Comparison of ENCODE assay signal across 22 cellular contexts in genomic region chrX:107445146-107445545, GRCh38. TPM values are rescaled to one million over a fixed set of nuclear protein-coding genes. Genes with fewer than 3 reads are reported as not detected.
"Had no signal": no experiment of that assay in that cellular context is flagged by ENCODE, and none has a peak within 500 bp of the region (broad histone marks: within the 10 kb centered on the region; RNA-seq: fewer than 3 reads in every experiment).

No MANE protein-coding gene starts in this region.

- H3K27ac ChIP-seq: dorsolateral prefrontal cortex, heart right ventricle, pancreas, stomach, thoracic aorta had no signal

- H3K27ac Mint-ChIP-seq: naive thymus-derived CD8-positive, alpha-beta T cell; progenitor cell of endocrine pancreas had no signal

- H3K4me1 ChIP-seq: heart right ventricle, pancreas had no signal

- H3K4me3 Mint-ChIP-seq: naive thymus-derived CD8-positive, alpha-beta T cell had no signal

- DNase-seq: cortex of kidney; dorsolateral prefrontal cortex; effector CD8-positive, alpha-beta T cell; heart right ventricle; hypothalamus; mammary epithelial cell; mucosa of descending colon; naive thymus-derived CD8-positive, alpha-beta T cell; nucleus accumbens; pancreas; right cardiac atrium; small intestine; stimulated activated CD4-positive, alpha-beta T cell treated with anti-CD3 and anti-CD28 coated beads, Interleukin-12 subunit alpha, Interleukin-12 subunit beta, amount 100 ng/mL, for 4 hours; stimulated activated naive CD4-positive, alpha-beta T cell; stomach; substantia nigra; trophoblast cell had no signal

- H3K36me3 Mint-ChIP-seq: naive thymus-derived CD8-positive, alpha-beta T cell had no signal

- H3K4me3 ChIP-seq: dorsolateral prefrontal cortex, heart right ventricle, mucosa of descending colon, pancreas, stomach, thoracic aorta had no signal

- H3K36me3 ChIP-seq: heart right ventricle, pancreas, stomach, thoracic aorta had no signal

- H3K9me3 ChIP-seq: heart right ventricle, mucosa of descending colon, pancreas, stomach, thoracic aorta had no signal

- ATAC-seq: esophagus mucosa; heart right ventricle; left lobe of liver; mucosa of descending colon; naive thymus-derived CD8-positive, alpha-beta T cell; pancreas; right cardiac atrium had no signal

RNA-seq across cellular contexts. Expression of gene FRMPD3, which starts 4.3 kb away (rescaled TPM):
- total RNA-seq: fibroblast of lung, left lobe of liver had no signal
